8 cellular contexts compared by ENCODE assay signal in genomic region chr17:39927101-39927927, GRCh38. TPM values are rescaled to one million over a fixed set of nuclear protein-coding genes. Genes with fewer than 3 reads are reported as not detected.
DNase-seq lines count a peak whose midpoint lies in the region; ATAC-seq, FAIRE-seq and TF ChIP-seq lines count a peak whose summit lies in the region.

Gene LRRC3C (plus strand): TSS chr17:39927732. CDS start chr17:39941524, 13,792 bp downstream.
Gene ORMDL3 (minus strand): TSS chr17:39927601. CDS start chr17:39924203, 3,398 bp downstream.

- H3K4me3 ChIP-seq in epithelial cell of proximal tubule (ENCODE audit: low read depth, low read length): peak within 1 kb of the TSS; percentile 86

- TF ChIP-seq EP300 in Ishikawa (IDR thresholded peaks at IDR 0.05; ENCODE audit: borderline replicate concordance): 0 out of 2 replicates have a peak, but pooled peaks have one; percentile 16

- peak; percentile 70 for ATAC-seq in GM21528 (IDR thresholded peaks at IDR 0.05; ENCODE audit: low FRiP score, unreplicated experiment)

- no peak for FAIRE-seq in D721Med (lab: Jason Lieb, UNC)

- TF ChIP-seq CTCF in D721Med (IDR thresholded peaks at IDR 0.05; ENCODE audit: insufficient read depth, missing control alignments) (no peak), epithelial cell of proximal tubule (conservative IDR thresholded peaks at IDR 0.05; ENCODE audit: low read depth, low read length) (no peak)

- TF ChIP-seq RAD21 in Ishikawa (IDR thresholded peaks at IDR 0.05; ENCODE audit: low read depth): no peak

- DNase-seq in D721Med (ENCODE audit: insufficient read length, low spot score) (peak; percentile 86), OCI-M2 (lab: John Stamatoyannopoulos, UW; ENCODE audit: unreplicated experiment) (peak; percentile 59), epithelial cell of proximal tubule (ENCODE audit: low read depth) (no peak), mucosa of gallbladder (ENCODE audit: low spot score) (peak; percentile 96)
- peak; percentile 94 for DNase-seq in activated T-cell treated with anti-CD3 and anti-CD28 coated beads, Interleukin-2, amount 50 U/mL, for 1 hour
- DNase-seq in stimulated activated CD8-positive, alpha-beta memory T cell treated with anti-CD3 and anti-CD28 coated beads, Interleukin-4, amount 100 ng/mL, for 24 hours (ENCODE audit: low read depth): peak; percentile 87

TF ChIP-seq in Ishikawa, 13 proteins besides CTCF, POLR2A, EP300 and RAD21:
- TF ChIP-seq TEAD4 (IDR thresholded peaks at IDR 0.05): no peak
- peak; percentile 100 for TF ChIP-seq CREB1 (IDR thresholded peaks at IDR 0.05; ENCODE audit: low read depth)
- no peak for TF ChIP-seq CEBPB (IDR thresholded peaks at IDR 0.05)
- peak; percentile 75 for TF ChIP-seq NFIC (IDR thresholded peaks at IDR 0.05)
- TF ChIP-seq TCF12 (IDR thresholded peaks at IDR 0.05; ENCODE audit: low read depth): peak; percentile 79
- TF ChIP-seq FOXM1 (IDR thresholded peaks at IDR 0.05; ENCODE audit: borderline replicate concordance, low read depth): no peak
- TF ChIP-seq, protein P1, sequence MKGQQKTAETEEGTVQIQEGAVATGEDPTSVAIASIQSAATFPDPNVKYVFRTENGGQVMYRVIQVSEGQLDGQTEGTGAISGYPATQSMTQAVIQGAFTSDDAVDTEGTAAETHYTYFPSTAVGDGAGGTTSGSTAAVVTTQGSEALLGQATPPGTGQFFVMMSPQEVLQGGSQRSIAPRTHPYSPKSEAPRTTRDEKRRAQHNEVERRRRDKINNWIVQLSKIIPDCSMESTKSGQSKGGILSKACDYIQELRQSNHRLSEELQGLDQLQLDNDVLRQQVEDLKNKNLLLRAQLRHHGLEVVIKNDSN (IDR thresholded peaks at IDR 0.05): no peak
- TF ChIP-seq MAX (IDR thresholded peaks at IDR 0.05): peak; percentile 57
- TF ChIP-seq EGR1 (IDR thresholded peaks at IDR 0.05): no peak
- TF ChIP-seq REST (IDR thresholded peaks at IDR 0.05; ENCODE audit: low read depth): no peak
- peak; percentile 45; the same call in 1 of the 2 replicates for TF ChIP-seq ZBTB7A (IDR thresholded peaks at IDR 0.05; ENCODE audit: low read depth)
- TF ChIP-seq TAF1 (IDR thresholded peaks at IDR 0.05; ENCODE audit: low read depth): peak; percentile 61; the same call in 1 of the 2 replicates
- TF ChIP-seq YY1 (IDR thresholded peaks at IDR 0.05; ENCODE audit: low read depth): peak; percentile 75
TF ChIP-seq in Ishikawa: peak in this region for 7.

RNA-seq across cellular contexts. Expression of gene LRRC3C, which starts in this region (rescaled TPM):
- total RNA-seq in epithelial cell of proximal tubule (not detected in 2 replicates), mucosa of gallbladder (not detected)

RNA-seq across cellular contexts. Expression of gene ORMDL3, which starts in this region (rescaled TPM):
- total RNA-seq in epithelial cell of proximal tubule: 23.3 and 35.6 TPM in 2 replicates
- 73.6 TPM for total RNA-seq in mucosa of gallbladder
